19 cellular contexts compared by ENCODE assay signal in the genomic region with DNA sequence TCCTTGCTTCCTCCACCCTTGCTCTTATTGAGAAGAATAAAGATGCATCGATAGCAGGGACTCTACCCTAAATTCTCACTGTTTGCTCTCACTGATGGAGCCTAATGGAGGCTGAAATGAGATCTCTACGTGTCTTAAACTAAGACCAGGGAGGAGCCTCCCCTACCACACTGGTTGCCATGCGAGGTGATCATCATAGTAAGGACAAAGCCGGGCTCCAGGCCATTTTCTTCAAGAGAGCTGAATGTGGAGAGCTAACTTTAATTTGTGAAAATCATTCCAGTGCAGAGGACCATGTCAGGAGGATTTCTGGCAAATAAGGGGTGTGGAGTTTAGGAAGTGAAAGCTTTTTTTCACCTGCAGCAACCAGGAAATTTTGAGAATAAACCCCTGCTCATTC. TPM values are rescaled to one million over a fixed set of nuclear protein-coding genes. Genes with fewer than 3 reads are reported as not detected.
DNase-seq lines count a peak whose midpoint lies in the region; ATAC-seq and TF ChIP-seq lines count a peak whose summit lies in the region.
"Had no signal": no experiment of that assay in that cellular context is flagged by ENCODE, and none has a peak within 500 bp of the region (broad histone marks: within the 10 kb centered on the region; RNA-seq: fewer than 3 reads in every experiment).

No MANE protein-coding gene starts in this region.

- no peak overlapping the region for H3K18ac ChIP-seq in IMR-90 (ENCODE audit: low read depth, low read length)

- CTCF ChIA-PET in IMR-90 (lab: Yijun Ruan, JAX) = no interaction called here

- H3K4me2 ChIP-seq in IMR-90 (ENCODE audit: low read depth, low read length) = peak overlapping the region; percentile 47
- H3K4me2 ChIP-seq: A549, PC-9 had no signal

- H3K79me1 ChIP-seq in IMR-90 (ENCODE audit: low read depth in 1 of 2, low read length in 2 of 2) = peaks cover 14 to 67% of the 10 kb centered on the region in 2 experiments; a peak in 3 of 4 replicates

- no peak overlapping the region for H2BK20ac ChIP-seq in IMR-90 (ENCODE audit: low read depth, low read length)

- TF ChIP-seq POLR2A in IMR-90 (IDR thresholded peaks at IDR 0.05; ENCODE audit: low read depth, low read length) = no peak
- no peak for TF ChIP-seq POLR2A in breast epithelium (IDR thresholded peaks at IDR 0.05)

- TF ChIP-seq CTCF in IMR-90 (conservative IDR thresholded peaks at IDR 0.05; ENCODE audit: low read depth, low read length) (no peak), brain (conservative IDR thresholded peaks at IDR 0.05) (no peak), osteocyte (IDR thresholded peaks at IDR 0.05) (no peak), breast epithelium (IDR thresholded peaks at IDR 0.05) (no peak)

- no peak for DNase-seq in IMR-90
- DNase-seq in globus pallidus (ENCODE audit: low spot score) = peak; percentile 13
- no peak for DNase-seq in osteocyte (ENCODE audit: extremely low spot score, unreplicated experiment)
- no peak for DNase-seq in DMS 273 treated with DMSO at 0.1 percent for 48 hours (lab: John Stamatoyannopoulos, UW)
- no peak for DNase-seq in NCI-H446 treated with DMSO at 0.1 percent for 48 hours (lab: John Stamatoyannopoulos, UW)
- DNase-seq in breast epithelium (ENCODE audit: low spot score in 2 of 2) = no peak
- DNase-seq in activated T-helper 1 cell treated with anti-CD3 and anti-CD28 coated beads, Interleukin-12 subunit alpha, Interleukin-12 subunit beta, Interleukin-2, Interleukin-4 antibody, amounts not matched to agents 30 ng/mL and 10 ng/mL and 1 ng/mL, durations not matched to agents 14 hours and 24 hours and 36 hours (ENCODE audit: low spot score) = no peak
- DNase-seq: AML-193; CD4-positive, alpha-beta T cell; DMS79 treated with DMSO at 0.1 percent for 48 hours; GDM1; GOT3; NCI-H146; NCI-H2081 treated with DMSO at 0.1 percent for 48 hours; NCI-H524 treated with DMSO at 0.1 percent for 48 hours; PC-9 had no signal

- no peak for TF ChIP-seq RAD21 in IMR-90 (IDR thresholded peaks at IDR 0.05; ENCODE audit: low read length)

- H3K27me3 ChIP-seq in IMR-90 (ENCODE audit: control insufficient read depth, insufficient read depth, low read length) (no peaks in the 10 kb centered on the region), breast epithelium (peaks cover 0 to 7% of the 10 kb centered on the region in 2 donors)

- H2BK120ac ChIP-seq in IMR-90 (ENCODE audit: low read depth, low read length) = no peak overlapping the region

- WGBS in IMR-90 (ENCODE audit: extremely low coverage in 2 of 2, insufficient read length in 1 of 2), 2 experiments = no CpG with 5 or more reads among the region's 4 CpGs

- H3K9me3 Mint-ChIP-seq in brain (no peaks in the 10 kb centered on the region), osteocyte (ENCODE audit: unreplicated experiment) (no peaks in the 10 kb centered on the region)
- H3K9me3 Mint-ChIP-seq in activated T-helper 1 cell treated with anti-CD3 and anti-CD28 coated beads, Interleukin-12 subunit alpha, Interleukin-12 subunit beta, Interleukin-2, Interleukin-4 antibody, amounts not matched to agents 30 ng/mL and 10 ng/mL and 1 ng/mL, durations not matched to agents 14 hours and 24 hours and 36 hours = no peaks in the 10 kb centered on the region
- H3K9me3 Mint-ChIP-seq: CD4-positive, alpha-beta T cell had no signal

- dilution Hi-C loops in IMR-90 (cut with HindIII; ENCODE audit: low sequenced_read_pairs, unreplicated experiment) = no loop called here

- H4K8ac ChIP-seq in IMR-90 (ENCODE audit: low read depth in 2 of 2, low read length in 2 of 2) = 0 out of 4 replicates have a peak overlapping the region, but pooled peaks of 1 of the 2 experiments have one; percentile 8

- H3K4me3 ChIP-seq in IMR-90 (ENCODE audit: insufficient read depth, low read depth, low read length) (no peak overlapping the region), breast epithelium (no peak overlapping the region)
- H3K4me3 ChIP-seq: A549, K562, PC-9 had no signal

- H3K56ac ChIP-seq in IMR-90 (ENCODE audit: extremely low read depth, insufficient read depth, low read length) = no peak overlapping the region

- peak overlapping the region in 4 of 5 experiments; percentile 22 to 95 (median 60) for H3K27ac Mint-ChIP-seq in brain
- H3K27ac Mint-ChIP-seq in osteocyte (ENCODE audit: unreplicated experiment) = peak overlapping the region; percentile 93
- no peak overlapping the region for H3K27ac Mint-ChIP-seq in activated T-helper 1 cell treated with anti-CD3 and anti-CD28 coated beads, Interleukin-12 subunit alpha, Interleukin-12 subunit beta, Interleukin-2, Interleukin-4 antibody, amounts not matched to agents 30 ng/mL and 10 ng/mL and 1 ng/mL, durations not matched to agents 14 hours and 24 hours and 36 hours
- H3K27ac Mint-ChIP-seq: CD4-positive, alpha-beta T cell had no signal

- no peak overlapping the region for H2AFZ ChIP-seq in IMR-90 (replicated peaks; ENCODE audit: low read length, poor library complexity)
- H2AFZ ChIP-seq: PC-9 had no signal

- no peak overlapping the region for H3K9ac ChIP-seq in IMR-90 (ENCODE audit: low read depth, low read length)

- POLR2A ChIA-PET in IMR-90 (lab: Charles Lee; ENCODE audit: unreplicated experiment) = no interaction called here

- H2BK5ac ChIP-seq in IMR-90 (ENCODE audit: low read depth, low read length, poor library complexity, severe bottlenecking) = no peak overlapping the region

- H3K36me3 Mint-ChIP-seq in brain (peaks cover 27% of the 10 kb centered on the region), osteocyte (ENCODE audit: unreplicated experiment) (peaks cover 37% of the 10 kb centered on the region)
- H3K36me3 Mint-ChIP-seq in activated T-helper 1 cell treated with anti-CD3 and anti-CD28 coated beads, Interleukin-12 subunit alpha, Interleukin-12 subunit beta, Interleukin-2, Interleukin-4 antibody, amounts not matched to agents 30 ng/mL and 10 ng/mL and 1 ng/mL, durations not matched to agents 14 hours and 24 hours and 36 hours (ENCODE audit: low read depth) = no peaks in the 10 kb centered on the region

- peak overlapping the region; percentile 40 to 89 (median 64) for H3K4me3 Mint-ChIP-seq in brain
- peak overlapping the region; percentile 18 for H3K4me3 Mint-ChIP-seq in osteocyte (ENCODE audit: unreplicated experiment)
- H3K4me3 Mint-ChIP-seq in activated T-helper 1 cell treated with anti-CD3 and anti-CD28 coated beads, Interleukin-12 subunit alpha, Interleukin-12 subunit beta, Interleukin-2, Interleukin-4 antibody, amounts not matched to agents 30 ng/mL and 10 ng/mL and 1 ng/mL, durations not matched to agents 14 hours and 24 hours and 36 hours = no peak overlapping the region
- H3K4me3 Mint-ChIP-seq: CD4-positive, alpha-beta T cell had no signal

- no peak overlapping the region for H3K27ac ChIP-seq in IMR-90 (ENCODE audit: insufficient read depth, low read length)
- H3K27ac ChIP-seq in breast epithelium = no peak overlapping the region
- H3K27ac ChIP-seq: A549, PC-9 had no signal

- BruUV-seq in IMR-90 (replicated peaks; lab: Mats Ljungman, UMichigan) = no TSS peak

- no peak overlapping the region for H4K91ac ChIP-seq in IMR-90 (ENCODE audit: insufficient read depth, low read depth, low read length)

- H2BK15ac ChIP-seq in IMR-90 (ENCODE audit: low read depth, low read length) = 0 out of 3 replicates have a peak overlapping the region, but pooled peaks have one; percentile 19

- H3K9me1 ChIP-seq in IMR-90 (ENCODE audit: insufficient read depth, low read length) = peaks cover 13% of the 10 kb centered on the region

- no peak overlapping the region; the same call in 1 of the 2 replicates for H3K14ac ChIP-seq in IMR-90 (replicated peaks; ENCODE audit: low read depth, low read length)

- H4K5ac ChIP-seq in IMR-90 (ENCODE audit: low read depth, low read length) = no peak overlapping the region

- H3K4me1 ChIP-seq in IMR-90 (ENCODE audit: control insufficient read depth, insufficient read depth, low read length) = peaks cover 7% of the 10 kb centered on the region
- peaks cover 0 to 1% of the 10 kb centered on the region in 2 donors for H3K4me1 ChIP-seq in breast epithelium
- H3K4me1 ChIP-seq: A549 had no signal

- H3K27me3 Mint-ChIP-seq in brain (peaks cover 12% of the 10 kb centered on the region), osteocyte (ENCODE audit: unreplicated experiment) (no peaks in the 10 kb centered on the region)
- H3K27me3 Mint-ChIP-seq in activated T-helper 1 cell treated with anti-CD3 and anti-CD28 coated beads, Interleukin-12 subunit alpha, Interleukin-12 subunit beta, Interleukin-2, Interleukin-4 antibody, amounts not matched to agents 30 ng/mL and 10 ng/mL and 1 ng/mL, durations not matched to agents 14 hours and 24 hours and 36 hours (ENCODE audit: insufficient read depth) = peaks cover 16% of the 10 kb centered on the region

- no peak overlapping the region for H2AK9ac ChIP-seq in IMR-90 (replicated peaks; ENCODE audit: low read depth, low read length, poor library complexity)

- H3K9me3 ChIP-seq in IMR-90 (ENCODE audit: control insufficient read depth, insufficient read depth, low read length) (no peaks in the 10 kb centered on the region), breast epithelium (no peaks in the 10 kb centered on the region)
- H3K9me3 ChIP-seq: A549 had no signal

- intact Hi-C loops in IMR-90 (cut with micrococcal nuclease) (loop anchor here (5.0 to 10.0 kb wide), 3 partner anchors 129 to 1024 kb away; no protein-coding TSS in a partner anchor), breast epithelium (cut with DNase I; ENCODE audit: low total_unique reads) (no loop called here)
- intact Hi-C loops in activated T-helper 1 cell treated with anti-CD3 and anti-CD28 coated beads, Interleukin-12 subunit alpha, Interleukin-12 subunit beta, Interleukin-2, Interleukin-4 antibody, amounts not matched to agents 30 ng/mL and 10 ng/mL and 1 ng/mL, durations not matched to agents 14 hours and 24 hours and 36 hours (cut with micrococcal nuclease) = no loop called here

- H2AK5ac ChIP-seq in IMR-90 (ENCODE audit: low read depth, low read length) = no peak overlapping the region

- in situ Hi-C loops in IMR-90 (cut with MboI; ENCODE audit: low sequenced_read_pairs) = loop anchor here (25.0 kb wide), 3 partner anchors 679 to 1754 kb away; no protein-coding TSS in a partner anchor

- ATAC-seq in IMR-90 (ENCODE audit: low read depth) = no peak
- ATAC-seq: A549, K562 had no signal

- peak overlapping the region; percentile 31; the same call in 1 of the 2 replicates for H3K4ac ChIP-seq in IMR-90 (ENCODE audit: low read depth, low read length)

- H3K4me1 Mint-ChIP-seq in brain (peaks cover 76% of the 10 kb centered on the region), osteocyte (ENCODE audit: unreplicated experiment) (peaks cover 68% of the 10 kb centered on the region)
- H3K4me1 Mint-ChIP-seq in activated T-helper 1 cell treated with anti-CD3 and anti-CD28 coated beads, Interleukin-12 subunit alpha, Interleukin-12 subunit beta, Interleukin-2, Interleukin-4 antibody, amounts not matched to agents 30 ng/mL and 10 ng/mL and 1 ng/mL, durations not matched to agents 14 hours and 24 hours and 36 hours (ENCODE audit: low read depth) = no peaks in the 10 kb centered on the region

- peak overlapping the region; percentile 39 for H3K23ac ChIP-seq in IMR-90 (ENCODE audit: low read depth, low read length)

- peaks cover 22% of the 10 kb centered on the region for H3K36me3 ChIP-seq in IMR-90 (ENCODE audit: control insufficient read depth, insufficient read depth, low read length)
- H3K36me3 ChIP-seq in breast epithelium = no peaks in the 10 kb centered on the region

- peaks cover 82% of the 10 kb centered on the region for H4K20me1 ChIP-seq in IMR-90 (ENCODE audit: insufficient read depth, low read length)

RNA-seq across cellular contexts. Expression of a gene that starts 5.6 kb away (rescaled TPM):
- total RNA-seq in IMR-90 (2012; rRNA removed) (395 and 601 TPM in 2 replicates), osteocyte (560 and 587 TPM in 2 replicates), breast epithelium (10 to 100 TPM; 41.8 to 70.0 (median 52.8) TPM)
- polyA plus RNA-seq in IMR-90 (2012; rRNA removed) (235 and 266 TPM in 2 replicates), brain (ENCODE audit: insufficient read depth, low read depth, low replicate concordance) (10.4 TPM)
- 335 and 358 TPM in 2 replicates for polyA plus RNA-seq in IMR-90 (2012; cell fraction: cytosol; rRNA removed)
- 145 and 223 TPM in 2 replicates for polyA plus RNA-seq in IMR-90 (2012; cell fraction: nucleus; rRNA removed; ENCODE audit: low replicate concordance)
- not detected in 2 replicates for total RNA-seq in activated T-helper 1 cell treated with anti-CD3 and anti-CD28 coated beads, Interleukin-12 subunit alpha, Interleukin-12 subunit beta, Interleukin-2, Interleukin-4 antibody, amounts not matched to agents 30 ng/mL and 10 ng/mL and 1 ng/mL, durations not matched to agents 14 hours and 24 hours and 36 hours
- total RNA-seq: CD4-positive, alpha-beta T cell; PC-9 had no signal
- polyA plus RNA-seq: K562 had no signal

Comparison
In these comparisons a context has a peak if more than half of its experiments do, and no peak if none do; other contexts are left out.
1. RNA of a gene that starts 5.6 kb away (total RNA-seq): 395 to 601 TPM in IMR-90, 560 to 587 TPM in osteocyte and 41.8 to 70.0 TPM in breast epithelium; not detected in activated T-helper 1 cell treated with anti-CD3 and anti-CD28 coated beads, Interleukin-12 subunit alpha, Interleukin-12 subunit beta, Interleukin-2, Interleukin-4 antibody, amounts not matched to agents 30 ng/mL and 10 ng/mL and 1 ng/mL, durations not matched to agents 14 hours and 24 hours and 36 hours; every median in the first group is over 10 times any median in the second.